Comparison of ENCODE assay signal across 35 cellular contexts in genomic region chr2:30732876-30733275, GRCh38.
"Had no signal": no experiment of that assay in that cellular context is flagged by ENCODE, and none has a peak within 500 bp of the region (broad histone marks: within the 10 kb centered on the region; RNA-seq: fewer than 3 reads in every experiment).

No MANE protein-coding gene starts in this region.

- H3K4me3 ChIP-seq: K562, Peyer's patch had no signal

- H3K9me3 ChIP-seq: Peyer's patch had no signal

- H3K27me3 Mint-ChIP-seq: activated CD4-positive, alpha-beta T cell treated with anti-CD3 and anti-CD28 coated beads for 36 hours; activated naive CD8-positive, alpha-beta T cell; activated naive CD8-positive, alpha-beta T cell treated with anti-CD3 and anti-CD28 coated beads, Interleukin-2, amount 50 U/mL, for 24 hours; activated T-cell treated with anti-CD3 and anti-CD28 coated beads, Interleukin-2, amount 50 U/mL, for 24 hours had no signal

- H3K27ac Mint-ChIP-seq: activated CD4-positive, alpha-beta T cell treated with anti-CD3 and anti-CD28 coated beads for 36 hours; activated CD4-positive, alpha-beta T cell treated with anti-CD3 and anti-CD28 coated beads, Interleukin-2, amount 10 ng/mL, durations not matched to agents 7 days and 5 days; activated CD8-positive, alpha-beta T cell treated with anti-CD3 and anti-CD28 coated beads, Interleukin-2, amount 10 ng/mL, durations not matched to agents 7 days and 5 days; activated naive CD4-positive, alpha-beta T cell treated with anti-CD3 and anti-CD28 coated beads, Interleukin-2, amount 10 ng/mL, durations not matched to agents 7 days and 5 days; activated naive CD8-positive, alpha-beta T cell; activated naive CD8-positive, alpha-beta T cell treated with anti-CD3 and anti-CD28 coated beads, Interleukin-2, amount 50 U/mL, for 24 hours; activated T-cell treated with anti-CD3 and anti-CD28 coated beads, Interleukin-2, amount 50 U/mL, for 24 hours; activated T-helper 2 cell treated with anti-CD3 and anti-CD28 coated beads, Interferon-gamma antibody, Interleukin-2, Interleukin-4, amounts not matched to agents 10 μg/mL and 5 μg/mL and 100 μg/mL, durations not matched to agents 14 hours and 24 hours and 36 hours; brain had no signal

- FAIRE-seq: bronchial epithelial cell, K562 had no signal

- H3K4me1 Mint-ChIP-seq: activated CD4-positive, alpha-beta T cell treated with anti-CD3 and anti-CD28 coated beads for 36 hours; activated CD4-positive, alpha-beta T cell treated with anti-CD3 and anti-CD28 coated beads, Interleukin-2, amount 10 ng/mL, durations not matched to agents 7 days and 5 days; activated naive CD4-positive, alpha-beta T cell treated with anti-CD3 and anti-CD28 coated beads, Interleukin-2, amount 10 ng/mL, durations not matched to agents 7 days and 5 days; activated naive CD8-positive, alpha-beta T cell treated with anti-CD3 and anti-CD28 coated beads, Interleukin-2, amount 50 U/mL, for 24 hours had no signal

- H3K4me3 Mint-ChIP-seq: activated CD4-positive, alpha-beta T cell treated with anti-CD3 and anti-CD28 coated beads for 36 hours; activated CD4-positive, alpha-beta T cell treated with anti-CD3 and anti-CD28 coated beads, Interleukin-2, amount 10 ng/mL, durations not matched to agents 7 days and 5 days; activated CD8-positive, alpha-beta T cell treated with anti-CD3 and anti-CD28 coated beads, Interleukin-2, amount 10 ng/mL, durations not matched to agents 7 days and 5 days; activated naive CD4-positive, alpha-beta T cell treated with anti-CD3 and anti-CD28 coated beads, Interleukin-2, amount 10 ng/mL, durations not matched to agents 7 days and 5 days; activated naive CD8-positive, alpha-beta T cell; activated naive CD8-positive, alpha-beta T cell treated with anti-CD3 and anti-CD28 coated beads, Interleukin-2, amount 50 U/mL, for 24 hours; activated T-cell treated with anti-CD3 and anti-CD28 coated beads, Interleukin-2, amount 50 U/mL, for 24 hours; brain had no signal

- H3K4me1 ChIP-seq: Peyer's patch had no signal

- ATAC-seq: activated CD4-positive, alpha-beta T cell treated with anti-CD3 and anti-CD28 coated beads for 36 hours; activated CD8-positive, alpha-beta T cell treated with anti-CD3 and anti-CD28 coated beads, Interleukin-2, amount 10 ng/mL, durations not matched to agents 7 days and 5 days; activated naive CD8-positive, alpha-beta T cell treated with anti-CD3 and anti-CD28 coated beads, Interleukin-2, amount 50 U/mL, for 24 hours; K562; PC-3; Right ventricle myocardium inferior had no signal

- H3K27me3 ChIP-seq: Peyer's patch had no signal

- DNase-seq: activated CD4-positive, alpha-beta T cell treated with anti-CD3 and anti-CD28 coated beads for 36 hours; activated CD4-positive, alpha-beta T cell treated with anti-CD3 and anti-CD28 coated beads, Interleukin-2, amount 10 ng/mL, durations not matched to agents 7 days and 5 days; activated CD4-positive, alpha-beta T cell treated with anti-CD3 and anti-CD28 coated beads, Interleukin-2, amount 50 U/mL, for 48 hours; activated CD4-positive, CD25-positive, alpha-beta regulatory T cell; activated CD8-positive, alpha-beta T cell treated with anti-CD3 and anti-CD28 coated beads, Interleukin-2, amount 10 ng/mL, durations not matched to agents 7 days and 5 days; activated naive CD4-positive, alpha-beta T cell treated with anti-CD3 and anti-CD28 coated beads, Interleukin-2, amount 10 ng/mL, durations not matched to agents 7 days and 5 days; activated naive CD8-positive, alpha-beta T cell treated with anti-CD3 and anti-CD28 coated beads, Interleukin-2, amount 50 U/mL, for 24 hours; activated T-cell treated with anti-CD3 and anti-CD28 coated beads, Interleukin-2, amount 50 U/mL, for 24 hours; anterior cingulate cortex; caudate nucleus; NCI-H1092 treated with DMSO at 0.1 percent for 48 hours; NCI-H1417; NCI-H146; NCI-H187; NCI-H2029 treated with DMSO at 0.1 percent for 48 hours; NCI-H2107; NCI-H2171; NCI-H510A; NCI-H526; NCI-H748 treated with DMSO at 0.1 percent for 48 hours; NK-92 treated with Interleukin-12 subunit alpha and Interleukin-12 subunit beta, amount 100 ng/mL, for 24 hours; PC-3; SW 1271; T-helper 1 cell; T-helper 2 cell; T-helper 9 cell had no signal

- H3K9me3 Mint-ChIP-seq: activated CD4-positive, alpha-beta T cell treated with anti-CD3 and anti-CD28 coated beads, Interleukin-2, amount 10 ng/mL, durations not matched to agents 7 days and 5 days; activated naive CD4-positive, alpha-beta T cell treated with anti-CD3 and anti-CD28 coated beads, Interleukin-2, amount 10 ng/mL, durations not matched to agents 7 days and 5 days; activated naive CD8-positive, alpha-beta T cell treated with anti-CD3 and anti-CD28 coated beads, Interleukin-2, amount 50 U/mL, for 24 hours; activated T-cell treated with anti-CD3 and anti-CD28 coated beads, Interleukin-2, amount 50 U/mL, for 24 hours; activated T-helper 2 cell treated with anti-CD3 and anti-CD28 coated beads, Interferon-gamma antibody, Interleukin-2, Interleukin-4, amounts not matched to agents 10 μg/mL and 5 μg/mL and 100 μg/mL, durations not matched to agents 14 hours and 24 hours and 36 hours; brain had no signal

- H3K36me3 Mint-ChIP-seq: activated naive CD4-positive, alpha-beta T cell treated with anti-CD3 and anti-CD28 coated beads, Interleukin-2, amount 10 ng/mL, durations not matched to agents 7 days and 5 days; activated naive CD8-positive, alpha-beta T cell; brain had no signal

- H3K27ac ChIP-seq: Peyer's patch, RWPE1, VCaP had no signal
